In the genomic region with DNA sequence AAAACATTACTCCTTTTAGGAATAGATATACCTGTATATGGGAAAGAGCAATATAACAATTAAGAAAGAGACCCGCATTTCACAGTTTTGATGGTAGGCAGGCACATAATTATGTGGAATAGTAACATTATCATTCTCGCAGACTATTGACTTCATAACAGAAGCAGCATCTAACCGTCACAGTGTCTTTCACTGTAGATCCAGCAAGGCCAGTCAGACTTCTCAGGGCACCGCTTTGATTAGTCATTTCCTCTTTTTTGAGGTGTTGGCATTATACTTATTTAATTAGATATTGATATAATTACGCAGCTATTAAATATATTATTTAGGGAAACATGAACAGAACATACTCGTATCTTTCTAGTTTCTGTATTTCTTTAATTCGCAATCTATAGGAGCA, we compare ENCODE assay signal across 25 cellular contexts.
"Had no signal": no experiment of that assay in that cellular context is flagged by ENCODE, and none has a peak within 500 bp of the region (broad histone marks: within the 10 kb centered on the region; RNA-seq: fewer than 3 reads in every experiment).

No MANE protein-coding gene starts in this region.

- DNase-seq: stimulated activated CD4-positive, alpha-beta T cell treated with anti-CD3 and anti-CD28 coated beads, Interleukin-2, amount 100 ng/mL, for 48 hours; stimulated activated CD4-positive, alpha-beta T cell treated with anti-CD3 and anti-CD28 coated beads, Interleukin-4, amount 100 ng/mL, for 1 hour; stimulated activated CD4-positive, alpha-beta T cell treated with anti-CD3 and anti-CD28 coated beads, Interleukin-4, amount 100 ng/mL, for 24 hours; stimulated activated CD4-positive, alpha-beta T cell treated with anti-CD3 and anti-CD28 coated beads, Interleukin-4, amount 100 ng/mL, for 4 hours; stimulated activated CD8-positive, alpha-beta memory T cell treated with anti-CD3 and anti-CD28 coated beads, Interleukin-4, amount 100 ng/mL, for 48 hours; stimulated activated naive B cell treated with anti-CD40 and anti-IgM and Interleukin-4, amounts not matched to agents 10 μg/mL and 1 μg/mL and 100 μg/mL, for 72 hours; stimulated activated naive CD4-positive, alpha-beta T cell; stimulated activated naive CD4-positive, alpha-beta T cell treated with Interleukin-2 at 50 U/mL for 16 hours; stimulated activated naive CD8-positive, alpha-beta T cell treated with anti-CD3 and anti-CD28 coated beads, Interleukin-15, amount 100 ng/mL, for 72 hours; stimulated activated naive CD8-positive, alpha-beta T cell treated with anti-CD3 and anti-CD28 coated beads, Interleukin-15, Interleukin-2, amounts not matched to agents 100 U/mL and 50 U/mL, for 24 hours; stomach; substantia nigra; testis; thyroid gland; transverse colon; trophoblast cell; upper lobe of left lung; upper lobe of right lung; uterus had no signal

- H3K27ac ChIP-seq: stomach, suprapubic skin, testis, thoracic aorta, thyroid gland, tibial nerve, transverse colon, upper lobe of left lung, upper lobe of right lung, uterus, vagina had no signal

- H3K27me3 ChIP-seq: stomach, suprapubic skin, testis, thyroid gland, tibial nerve, transverse colon, upper lobe of left lung, upper lobe of right lung, uterus, vagina had no signal

- ATAC-seq: stimulated activated effector memory CD8-positive, alpha-beta T cell treated with anti-CD3 and anti-CD28 coated beads, Interleukin-12 subunit alpha, Interleukin-12 subunit beta, amount 100 ng/mL, for 72 hours; stimulated activated memory B cell treated with anti-CD40 and anti-IgM and Interleukin-4, amounts not matched to agents 10 μg/mL and 1 μg/mL and 100 μg/mL, for 72 hours; stimulated activated naive CD8-positive, alpha-beta T cell treated with anti-CD3 and anti-CD28 coated beads, Interleukin-15, amount 100 ng/mL, for 72 hours; stimulated activated naive CD8-positive, alpha-beta T cell treated with anti-CD3 and anti-CD28 coated beads, Interleukin-15, Interleukin-2, amounts not matched to agents 100 U/mL and 50 U/mL, for 24 hours; upper lobe of right lung had no signal

- H3K4me1 ChIP-seq: suprapubic skin, testis, thyroid gland, tibial nerve, transverse colon, upper lobe of left lung, upper lobe of right lung, uterus, vagina had no signal

- H3K9me3 ChIP-seq: stomach, suprapubic skin, testis, thoracic aorta, thyroid gland, tibial nerve, transverse colon, upper lobe of left lung, upper lobe of right lung, uterus, vagina had no signal

- H3K36me3 ChIP-seq: stomach, suprapubic skin, thoracic aorta, thyroid gland, transverse colon, upper lobe of left lung, upper lobe of right lung, uterus, vagina had no signal

- H3K4me3 ChIP-seq: stomach, suprapubic skin, testis, thoracic aorta, thyroid gland, tibial nerve, transverse colon, upper lobe of left lung, upper lobe of right lung, uterus, vagina had no signal
